Comparison of ENCODE assay signal across 1 cellular context in genomic region chr6:39209908-39210307, GRCh38.
TF ChIP-seq lines count a peak whose summit lies in the region.

No MANE protein-coding gene starts in this region.

TF ChIP-seq in H1, 55 proteins besides CTCF, POLR2A, EP300 and RAD21 (continued from another document):
- TF ChIP-seq BCL11A (IDR thresholded peaks at IDR 0.05; ENCODE audit: low read depth in 2 of 2, low read length in 2 of 2) (no peak), JUN (IDR thresholded peaks at IDR 0.05; ENCODE audit: low read depth, low read length) (no peak), SRF (IDR thresholded peaks at IDR 0.05; ENCODE audit: low read depth, low read length) (no peak), USF2 (IDR thresholded peaks at IDR 0.05; ENCODE audit: low read length) (no peak), EGR1 (IDR thresholded peaks at IDR 0.05; ENCODE audit: borderline replicate concordance, low read depth, low read length) (no peak), BACH1 (IDR thresholded peaks at IDR 0.05; ENCODE audit: low read length) (no peak), PHF8 (conservative IDR thresholded peaks at IDR 0.05; ENCODE audit: low read depth, low read length) (no peak), POU5F1 (IDR thresholded peaks at IDR 0.05; ENCODE audit: low read depth, low read length) (no peak)
